ENCODE assay signal across 11 cellular contexts in the genomic region with DNA sequence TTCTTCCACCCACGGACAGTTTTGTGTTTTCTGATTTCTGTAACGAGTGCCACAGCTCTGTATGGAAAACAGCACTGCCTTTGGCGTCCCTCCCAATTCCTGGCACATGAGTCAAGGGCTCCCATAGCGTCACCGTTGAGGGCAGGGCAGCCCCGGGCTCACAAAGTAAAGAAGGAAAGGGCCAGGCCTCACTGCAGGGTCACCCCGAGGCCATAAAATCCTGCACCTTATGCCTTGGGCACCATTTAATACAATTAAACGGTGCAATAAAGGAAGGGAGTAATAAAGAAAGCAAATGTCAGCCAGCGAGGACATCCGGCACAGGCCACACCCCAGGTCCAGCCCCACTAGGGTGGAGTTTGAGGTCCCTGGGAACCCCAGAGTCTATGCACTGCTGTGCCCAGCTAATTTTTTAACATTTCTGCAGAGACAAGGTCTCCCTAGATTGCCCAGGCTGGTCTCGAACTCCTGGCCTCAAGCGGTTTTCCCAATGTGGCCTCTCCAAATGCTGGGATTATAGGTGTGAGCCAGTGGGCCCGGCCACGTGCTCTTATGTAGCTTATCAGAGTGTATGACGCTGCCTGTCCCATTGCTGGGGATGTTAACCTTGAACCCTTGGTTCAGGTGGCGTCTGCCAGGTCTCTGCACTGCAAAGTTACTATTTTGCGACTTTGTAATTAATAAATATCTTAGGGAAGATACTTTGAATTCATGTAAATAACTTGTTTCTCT. TPM values are rescaled to one million over a fixed set of nuclear protein-coding genes. Genes with fewer than 3 reads are reported as not detected.
DNase-seq lines count a peak whose midpoint lies in the region; ATAC-seq and TF ChIP-seq lines count a peak whose summit lies in the region.
"Had no signal": no experiment of that assay in that cellular context is flagged by ENCODE, and none has a peak within 500 bp of the region (broad histone marks: within the 10 kb centered on the region; RNA-seq: fewer than 3 reads in every experiment).

No MANE protein-coding gene starts in this region.

- intact Hi-C loops in natural killer cell (cut with micrococcal nuclease) = no loop called here

- H3K27ac Mint-ChIP-seq in natural killer cell = no peak overlapping the region

- DNase-seq in Caki2 (ENCODE audit: low read depth) (peak; percentile 33), NCI-H226 (peak; percentile 67), epithelial cell of prostate (ENCODE audit: low read depth, low spot score) (peak; percentile 36), natural killer cell (peak; percentile 10), GM13977 (ENCODE audit: low spot score) (no peak)
- DNase-seq in stimulated activated CD4-positive, alpha-beta T cell treated with anti-CD3 and anti-CD28 coated beads, Interleukin-15, amount 100 ng/mL, for 24 hours = no peak
- DNase-seq in stimulated activated naive CD4-positive, alpha-beta T cell (lab: John Stamatoyannopoulos, UW) = no peak
- DNase-seq: NCI-H82; stimulated activated CD4-positive, alpha-beta T cell treated with anti-CD3 and anti-CD28 coated beads, Interleukin-1b, Interleukin-23, amount 100 ng/mL, for 48 hours had no signal

- in situ Hi-C loops in Caki2 (cut with HindIII; ENCODE audit: low pct_unique_long_range_greater_than_20kb, low sequenced_read_pairs) (no loop called here), GM13977 (cut with MboI; ENCODE audit: low pct_unique_long_range_greater_than_20kb, low sequenced_read_pairs, unreplicated experiment) (no loop called here)

- ATAC-seq in natural killer cell (no peak), HG03520 (IDR thresholded peaks at IDR 0.05; ENCODE audit: unreplicated experiment) (no peak)

- peaks cover 17 to 24% of the 10 kb centered on the region in 2 donors for H3K27me3 Mint-ChIP-seq in natural killer cell (ENCODE audit: low read depth in 2 of 2)

- H3K4me1 Mint-ChIP-seq in natural killer cell = no peaks in the 10 kb centered on the region

- peaks cover 0 to 2% of the 10 kb centered on the region in 2 donors for H3K9me3 Mint-ChIP-seq in natural killer cell

- TF ChIP-seq CTCF in natural killer cell (IDR thresholded peaks at IDR 0.05) = no peak
- no peak for TF ChIP-seq CTCF in GM13977 (IDR thresholded peaks at IDR 0.05; ENCODE audit: extremely low read depth, insufficient read depth, missing control alignments)

- H3K27ac ChIP-seq in epithelial cell of prostate = peak overlapping the region; percentile 4

- no peak overlapping the region for H3K4me3 Mint-ChIP-seq in natural killer cell

- H3K36me3 Mint-ChIP-seq in natural killer cell = no peaks in the 10 kb centered on the region

RNA-seq across cellular contexts. Expression of gene MUC2, which starts 13.6 kb away (rescaled TPM):
- not detected in 2 replicates for total RNA-seq in Caki2 (2014; rRNA removed; shearing (Covaris generic); ENCODE audit: low replicate concordance)
- total RNA-seq in natural killer cell = not detected
- total RNA-seq: temporal lobe had no signal

RNA-seq across cellular contexts. Expression of gene MUC6, which starts 24.5 kb away (rescaled TPM):
- not detected in 2 replicates for total RNA-seq in Caki2 (2014; rRNA removed; shearing (Covaris generic); ENCODE audit: low replicate concordance)
- total RNA-seq in natural killer cell = not detected

Comparison
In these comparisons a context has a peak if more than half of its experiments do, and no peak if none do; other contexts are left out.
1. DNase-seq: peak in Caki2 (single experiment), NCI-H226 (single experiment), epithelial cell of prostate (single experiment) and natural killer cell (single experiment); none in GM13977 (single experiment), stimulated activated CD4-positive, alpha-beta T cell treated with anti-CD3 and anti-CD28 coated beads, Interleukin-15, amount 100 ng/mL, for 24 hours (single experiment) and stimulated activated naive CD4-positive, alpha-beta T cell (0 of 6).